14 cellular contexts compared by ENCODE assay signal in the genomic region with DNA sequence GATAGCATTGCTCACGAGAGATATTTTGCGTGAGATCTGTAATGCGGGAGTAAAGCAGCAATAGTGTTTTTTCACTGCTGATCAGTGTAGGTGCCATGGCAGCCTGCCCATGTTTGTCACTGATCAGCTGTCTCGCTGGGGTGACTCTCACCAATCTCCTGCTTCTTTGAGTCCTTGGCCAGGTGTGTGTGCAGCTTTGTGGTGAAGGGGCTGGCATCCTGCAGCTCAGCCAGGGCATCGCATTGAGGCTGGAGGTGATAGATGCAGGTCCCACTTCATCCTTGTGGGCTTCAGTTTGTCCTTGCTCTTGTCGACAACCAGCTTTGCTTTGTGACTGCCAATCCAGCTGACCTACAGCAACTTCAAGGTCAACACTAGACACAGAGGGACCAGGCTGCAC.
DNase-seq lines count a peak whose midpoint lies in the region; ATAC-seq and TF ChIP-seq lines count a peak whose summit lies in the region.
"Had no signal": no experiment of that assay in that cellular context is flagged by ENCODE, and none has a peak within 500 bp of the region (broad histone marks: within the 10 kb centered on the region; RNA-seq: fewer than 3 reads in every experiment).

No MANE protein-coding gene starts in this region.

- no peak overlapping the region for H3K4me3 ChIP-seq in GM23338
- H3K4me3 ChIP-seq: thyroid gland had no signal

- H3K4me1 Mint-ChIP-seq in GM23338 (peaks cover 3% of the 10 kb centered on the region; the same call in 2 of the 3 replicates), naive B cell (peaks cover 33 to 47% (median 42%) of the 10 kb centered on the region in 3 donors)

- peak overlapping the region; percentile 28; the same call in 1 of the 2 replicates for H2AFZ ChIP-seq in GM23338

- H3K36me3 Mint-ChIP-seq in GM23338 (ENCODE audit: low read depth) (no peaks in the 10 kb centered on the region), naive B cell (no peaks in the 10 kb centered on the region)

- no peaks in the 10 kb centered on the region for H3K27me3 ChIP-seq in GM23338 (ENCODE audit: insufficient read depth)
- H3K27me3 ChIP-seq: thyroid gland had no signal

- H3F3A ChIP-seq in GM23338 (replicated peaks; ENCODE audit: low read depth) = no peaks in the 10 kb centered on the region

- TF ChIP-seq CTCF in GM23338 (conservative IDR thresholded peaks at IDR 0.05; ENCODE audit: low read depth in 2 of 2) = no peak

- H3K9me2 ChIP-seq in GM23338 (ENCODE audit: insufficient read depth) = no peaks in the 10 kb centered on the region

- no peak overlapping the region for H3K4me2 ChIP-seq in GM23338

- H3K9me3 Mint-ChIP-seq in GM23338 (no peaks in the 10 kb centered on the region), naive B cell (no peaks in the 10 kb centered on the region)
- H3K9me3 Mint-ChIP-seq: nephron had no signal

- no peaks in the 10 kb centered on the region for H3K79me2 ChIP-seq in GM23338 (replicated peaks; ENCODE audit: insufficient read depth)

- H3K27me3 Mint-ChIP-seq in GM23338 (ENCODE audit: insufficient read depth, low read depth, poor library complexity) (peaks cover 2% of the 10 kb centered on the region), naive B cell (no peaks in the 10 kb centered on the region)

- H3K4me1 ChIP-seq in GM23338 (ENCODE audit: insufficient read depth) = no peaks in the 10 kb centered on the region

- DNase-seq in DMS 273 (lab: John Stamatoyannopoulos, UW; ENCODE audit: unreplicated experiment) = peak; percentile 37
- DNase-seq in DMS 273 treated with DMSO at 0.1 percent for 48 hours (lab: John Stamatoyannopoulos, UW) = no peak
- no peak for DNase-seq in GM23338 (ENCODE audit: low spot score)
- peak; percentile 62 for DNase-seq in activated CD8-positive, alpha-beta memory T cell treated with anti-CD3 and anti-CD28 coated beads, Interleukin-2, amount 50 U/mL, for 48 hours
- DNase-seq in naive B cell = no peak
- no peak for DNase-seq in NCI-H446 (lab: John Stamatoyannopoulos, UW)
- no peak for DNase-seq in NK-92 (lab: John Stamatoyannopoulos, UW; ENCODE audit: unreplicated experiment)
- no peak for DNase-seq in COLO829 (ENCODE audit: low spot score)
- DNase-seq: NCI-H1048, NCI-H526 treated with DMSO at 0.1 percent for 48 hours, SHP77 treated with DMSO at 0.1 percent for 48 hours had no signal

- H4K20me1 ChIP-seq in GM23338 (replicated peaks; ENCODE audit: insufficient read depth) = no peaks in the 10 kb centered on the region

- H3K27ac ChIP-seq in GM23338 (ENCODE audit: low read depth) = no peak overlapping the region
- H3K27ac ChIP-seq: 22Rv1, thyroid gland had no signal

- H3K27ac Mint-ChIP-seq in GM23338 = no peak overlapping the region
- H3K27ac Mint-ChIP-seq in naive B cell = peak overlapping the region; percentile 92 to 98 (median 98)

- ATAC-seq in GM23338 = no peak
- ATAC-seq in naive B cell (ENCODE audit: low read depth in 2 of 2) = peak; percentile 35 to 42

- H3K4me3 Mint-ChIP-seq in GM23338 (no peak overlapping the region), naive B cell (peak overlapping the region in 6 of 8 donors; percentile 2 to 81 (median 78))

- H3K36me3 ChIP-seq in GM23338 (ENCODE audit: insufficient read depth) = no peaks in the 10 kb centered on the region
- H3K36me3 ChIP-seq: thyroid gland had no signal

TF ChIP-seq in GM23338, 12 proteins besides CTCF, POLR2A, EP300 and RAD21 (continues in another document):
- TF ChIP-seq EZH2 (IDR thresholded peaks at IDR 0.05; ENCODE audit: low read depth, unreplicated experiment) (no peak), POLR2AphosphoS5 (IDR thresholded peaks at IDR 0.05; ENCODE audit: low read depth) (no peak), JUNB (IDR thresholded peaks at IDR 0.05; ENCODE audit: unreplicated experiment) (no peak)
- TF ChIP-seq, protein P1, sequence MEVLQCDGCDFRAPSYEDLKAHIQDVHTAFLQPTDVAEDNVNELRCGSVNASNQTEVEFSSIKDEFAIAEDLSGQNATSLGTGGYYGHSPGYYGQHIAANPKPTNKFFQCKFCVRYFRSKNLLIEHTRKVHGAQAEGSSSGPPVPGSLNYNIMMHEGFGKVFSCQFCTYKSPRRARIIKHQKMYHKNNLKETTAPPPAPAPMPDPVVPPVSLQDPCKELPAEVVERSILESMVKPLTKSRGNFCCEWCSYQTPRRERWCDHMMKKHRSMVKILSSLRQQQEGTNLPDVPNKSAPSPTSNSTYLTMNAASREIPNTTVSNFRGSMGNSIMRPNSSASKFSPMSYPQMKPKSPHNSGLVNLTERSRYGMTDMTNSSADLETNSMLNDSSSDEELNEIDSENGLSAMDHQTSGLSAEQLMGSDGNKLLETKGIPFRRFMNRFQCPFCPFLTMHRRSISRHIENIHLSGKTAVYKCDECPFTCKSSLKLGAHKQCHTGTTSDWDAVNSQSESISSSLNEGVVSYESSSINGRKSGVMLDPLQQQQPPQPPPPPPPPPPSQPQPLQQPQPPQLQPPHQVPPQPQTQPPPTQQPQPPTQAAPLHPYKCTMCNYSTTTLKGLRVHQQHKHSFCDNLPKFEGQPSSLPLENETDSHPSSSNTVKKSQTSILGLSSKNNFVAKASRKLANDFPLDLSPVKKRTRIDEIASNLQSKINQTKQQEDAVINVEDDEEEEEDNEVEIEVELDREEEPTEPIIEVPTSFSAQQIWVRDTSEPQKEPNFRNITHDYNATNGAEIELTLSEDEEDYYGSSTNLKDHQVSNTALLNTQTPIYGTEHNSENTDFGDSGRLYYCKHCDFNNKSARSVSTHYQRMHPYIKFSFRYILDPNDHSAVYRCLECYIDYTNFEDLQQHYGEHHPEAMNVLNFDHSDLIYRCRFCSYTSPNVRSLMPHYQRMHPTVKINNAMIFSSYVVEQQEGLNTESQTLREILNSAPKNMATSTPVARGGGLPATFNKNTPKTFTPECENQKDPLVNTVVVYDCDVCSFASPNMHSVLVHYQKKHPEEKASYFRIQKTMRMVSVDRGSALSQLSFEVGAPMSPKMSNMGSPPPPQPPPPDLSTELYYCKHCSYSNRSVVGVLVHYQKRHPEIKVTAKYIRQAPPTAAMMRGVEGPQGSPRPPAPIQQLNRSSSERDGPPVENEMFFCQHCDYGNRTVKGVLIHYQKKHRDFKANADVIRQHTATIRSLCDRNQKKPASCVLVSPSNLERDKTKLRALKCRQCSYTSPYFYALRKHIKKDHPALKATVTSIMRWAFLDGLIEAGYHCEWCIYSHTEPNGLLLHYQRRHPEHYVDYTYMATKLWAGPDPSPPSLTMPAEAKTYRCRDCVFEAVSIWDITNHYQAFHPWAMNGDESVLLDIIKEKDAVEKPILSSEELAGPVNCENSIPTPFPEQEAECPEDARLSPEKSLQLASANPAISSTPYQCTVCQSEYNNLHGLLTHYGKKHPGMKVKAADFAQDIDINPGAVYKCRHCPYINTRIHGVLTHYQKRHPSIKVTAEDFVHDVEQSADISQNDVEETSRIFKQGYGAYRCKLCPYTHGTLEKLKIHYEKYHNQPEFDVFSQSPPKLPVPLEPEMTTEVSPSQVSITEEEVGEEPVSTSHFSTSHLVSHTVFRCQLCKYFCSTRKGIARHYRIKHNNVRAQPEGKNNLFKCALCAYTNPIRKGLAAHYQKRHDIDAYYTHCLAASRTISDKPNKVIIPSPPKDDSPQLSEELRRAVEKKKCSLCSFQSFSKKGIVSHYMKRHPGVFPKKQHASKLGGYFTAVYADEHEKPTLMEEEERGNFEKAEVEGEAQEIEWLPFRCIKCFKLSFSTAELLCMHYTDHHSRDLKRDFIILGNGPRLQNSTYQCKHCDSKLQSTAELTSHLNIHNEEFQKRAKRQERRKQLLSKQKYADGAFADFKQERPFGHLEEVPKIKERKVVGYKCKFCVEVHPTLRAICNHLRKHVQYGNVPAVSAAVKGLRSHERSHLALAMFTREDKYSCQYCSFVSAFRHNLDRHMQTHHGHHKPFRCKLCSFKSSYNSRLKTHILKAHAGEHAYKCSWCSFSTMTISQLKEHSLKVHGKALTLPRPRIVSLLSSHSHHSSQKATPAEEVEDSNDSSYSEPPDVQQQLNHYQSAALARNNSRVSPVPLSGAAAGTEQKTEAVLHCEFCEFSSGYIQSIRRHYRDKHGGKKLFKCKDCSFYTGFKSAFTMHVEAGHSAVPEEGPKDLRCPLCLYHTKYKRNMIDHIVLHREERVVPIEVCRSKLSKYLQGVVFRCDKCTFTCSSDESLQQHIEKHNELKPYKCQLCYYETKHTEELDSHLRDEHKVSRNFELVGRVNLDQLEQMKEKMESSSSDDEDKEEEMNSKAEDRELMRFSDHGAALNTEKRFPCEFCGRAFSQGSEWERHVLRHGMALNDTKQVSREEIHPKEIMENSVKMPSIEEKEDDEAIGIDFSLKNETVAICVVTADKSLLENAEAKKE (CRISPR knock-in tag; IDR thresholded peaks at IDR 0.05) = no peak
- TF ChIP-seq, protein P2, sequence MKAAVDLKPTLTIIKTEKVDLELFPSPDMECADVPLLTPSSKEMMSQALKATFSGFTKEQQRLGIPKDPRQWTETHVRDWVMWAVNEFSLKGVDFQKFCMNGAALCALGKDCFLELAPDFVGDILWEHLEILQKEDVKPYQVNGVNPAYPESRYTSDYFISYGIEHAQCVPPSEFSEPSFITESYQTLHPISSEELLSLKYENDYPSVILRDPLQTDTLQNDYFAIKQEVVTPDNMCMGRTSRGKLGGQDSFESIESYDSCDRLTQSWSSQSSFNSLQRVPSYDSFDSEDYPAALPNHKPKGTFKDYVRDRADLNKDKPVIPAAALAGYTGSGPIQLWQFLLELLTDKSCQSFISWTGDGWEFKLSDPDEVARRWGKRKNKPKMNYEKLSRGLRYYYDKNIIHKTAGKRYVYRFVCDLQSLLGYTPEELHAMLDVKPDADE (IDR thresholded peaks at IDR 0.05) = no peak

Comparison
In these comparisons a context has a peak if more than half of its experiments do, and no peak if none do; other contexts are left out.
1. DNase-seq: peak in DMS 273 (single experiment) and activated CD8-positive, alpha-beta memory T cell treated with anti-CD3 and anti-CD28 coated beads, Interleukin-2, amount 50 U/mL, for 48 hours (single experiment); none in DMS 273 treated with DMSO at 0.1 percent for 48 hours (single experiment), GM23338 (single experiment), naive B cell (single experiment), NCI-H446 (0 of 2), NK-92 (single experiment) and COLO829 (single experiment).